Comparison of ENCODE assay signal across 1 cellular context in genomic region chr12:98587084-98587483, GRCh38.
A peak's percentile ranks its signal among the peaks of the same experiment; 100 is the strongest.
TF ChIP-seq lines count a peak whose summit lies in the region.

No MANE protein-coding gene starts in this region.

TF ChIP-seq in K562, 482 proteins besides CTCF, POLR2A, EP300 and RAD21:
- TF ChIP-seq MAX (CRISPR knock-in tag; IDR thresholded peaks at IDR 0.05) (no peak), MCM3 (IDR thresholded peaks at IDR 0.05) (no peak), SLC30A9 (CRISPR knock-in tag; IDR thresholded peaks at IDR 0.05) (no peak), MBD1 (CRISPR knock-in tag; IDR thresholded peaks at IDR 0.05) (no peak), ESRRA (IDR thresholded peaks at IDR 0.05; ENCODE audit: borderline replicate concordance, low read depth) (peak; percentile 71), TAF9B (IDR thresholded peaks at IDR 0.05; ENCODE audit: partially characterized antibody) (no peak)
